26 cellular contexts compared by ENCODE assay signal in the genomic region with DNA sequence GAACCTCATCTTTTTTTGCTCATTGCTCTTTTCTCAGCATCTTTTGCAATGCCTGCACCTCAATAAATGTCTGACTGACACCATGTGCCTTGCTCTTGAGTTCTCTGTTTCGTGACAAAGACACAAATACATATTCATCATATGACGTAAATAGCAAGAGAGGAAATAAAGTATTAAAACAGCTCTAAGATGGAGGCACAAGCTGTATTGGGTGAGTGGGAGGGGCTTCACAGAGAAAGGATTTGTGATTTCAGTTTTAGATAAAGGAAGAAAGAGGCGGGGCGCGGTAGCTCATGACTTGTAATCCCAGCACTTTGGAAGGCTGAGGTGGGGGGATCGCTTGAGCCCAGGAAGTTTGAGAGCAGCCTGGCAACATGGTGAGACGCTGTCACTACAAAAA. TPM values are rescaled to one million over a fixed set of nuclear protein-coding genes. Genes with fewer than 3 reads are reported as not detected.
DNase-seq lines count a peak whose midpoint lies in the region; ATAC-seq, FAIRE-seq and TF ChIP-seq lines count a peak whose summit lies in the region.
"Had no signal": no experiment of that assay in that cellular context is flagged by ENCODE, and none has a peak within 500 bp of the region (broad histone marks: within the 10 kb centered on the region; RNA-seq: fewer than 3 reads in every experiment).

No MANE protein-coding gene starts in this region.

- no peak overlapping the region for H2AFZ ChIP-seq in GM23338
- no peak overlapping the region for H2AFZ ChIP-seq in trophoblast cell (ENCODE audit: insufficient read depth, low read length, poor library complexity)

- no peak overlapping the region for H3K4me2 ChIP-seq in GM23338
- no peak overlapping the region for H3K4me2 ChIP-seq in trophoblast cell (ENCODE audit: low read length)

- H4K91ac ChIP-seq in trophoblast cell (ENCODE audit: low read depth, low read length): no peak overlapping the region

- no peaks in the 10 kb centered on the region for H3K27me3 ChIP-seq in GM23338 (ENCODE audit: insufficient read depth)
- no peaks in the 10 kb centered on the region for H3K27me3 ChIP-seq in trophoblast cell (ENCODE audit: insufficient read depth, low read length)

- no peak overlapping the region for H4K8ac ChIP-seq in trophoblast cell (ENCODE audit: low read depth, low read length)

- no peaks in the 10 kb centered on the region for H3K27me3 Mint-ChIP-seq in activated T-cell treated with anti-CD3 and anti-CD28 coated beads, Interleukin-2, amount 50 U/mL, for 24 hours
- no peaks in the 10 kb centered on the region for H3K27me3 Mint-ChIP-seq in activated T-cell treated with anti-CD3 and anti-CD28 coated beads, Interleukin-2, amount 50 U/mL, for 72 hours (ENCODE audit: low read depth)
- peaks cover 10% of the 10 kb centered on the region for H3K27me3 Mint-ChIP-seq in GM23338 (ENCODE audit: insufficient read depth, low read depth, poor library complexity)
- H3K27me3 Mint-ChIP-seq in activated T-helper 17 cell treated with anti-CD3 and anti-CD28 coated beads, Interleukin-2, amount 50 U/mL, for 72 hours: no peaks in the 10 kb centered on the region
- H3K27me3 Mint-ChIP-seq in neural crest cell (ENCODE audit: low read depth): no peaks in the 10 kb centered on the region
- H3K27me3 Mint-ChIP-seq: CD8-positive, alpha-beta memory T cell had no signal

- H3K4ac ChIP-seq in trophoblast cell (ENCODE audit: low read depth, low read length): no peak overlapping the region

- no peak overlapping the region for H2BK5ac ChIP-seq in trophoblast cell (ENCODE audit: low read depth, low read length, poor library complexity)

- H3K9me2 ChIP-seq in GM23338 (ENCODE audit: insufficient read depth): no peaks in the 10 kb centered on the region

- ATAC-seq in activated T-cell treated with anti-CD3 and anti-CD28 coated beads, Interleukin-2, amount 50 U/mL, for 72 hours (replicated peaks in 1 of 2): no peak
- ATAC-seq in GM23338: no peak
- ATAC-seq in activated T-helper 17 cell treated with anti-CD3 and anti-CD28 coated beads, Interleukin-2, amount 50 U/mL, for 72 hours (replicated peaks): no peak
- ATAC-seq: Right ventricle myocardium inferior had no signal

- H4K20me1 ChIP-seq in GM23338 (replicated peaks; ENCODE audit: insufficient read depth): peaks cover 10% of the 10 kb centered on the region; the same call in 1 of the 2 replicates

- H3K9me3 ChIP-seq in trophoblast cell (ENCODE audit: insufficient read depth, low read depth, low read length): no peaks in the 10 kb centered on the region

- no peak overlapping the region for H3K18ac ChIP-seq in trophoblast cell (ENCODE audit: low read length)

- DNase-seq in activated T-cell treated with anti-CD3 and anti-CD28 coated beads, Interleukin-2, amount 50 U/mL, for 24 hours: no peak
- no peak for DNase-seq in activated T-cell treated with anti-CD3 and anti-CD28 coated beads, Interleukin-2, amount 50 U/mL, for 72 hours
- DNase-seq in GM23338 (ENCODE audit: low spot score) (no peak), neural crest cell (ENCODE audit: low read depth, low spot score) (no peak), NCI-H774 (lab: John Stamatoyannopoulos, UW) (no peak), trophoblast cell (no peak), GM12892 (ENCODE audit: insufficient read length) (no peak)
- DNase-seq: Calu3; CD8-positive, alpha-beta memory T cell; DMS153; HCEC 1CT; MM.1S; NCI-H1048; NCI-H1417 treated with DMSO at 0.1 percent for 48 hours; NCI-H187; NCI-H2107 had no signal

- peaks cover 19% of the 10 kb centered on the region for H3K79me2 ChIP-seq in GM23338 (replicated peaks; ENCODE audit: insufficient read depth)
- peaks cover 7% of the 10 kb centered on the region for H3K79me2 ChIP-seq in trophoblast cell (ENCODE audit: control insufficient read depth, insufficient read depth, low read length, poor library complexity)

- TF ChIP-seq CTCF in GM23338 (conservative IDR thresholded peaks at IDR 0.05; ENCODE audit: low read depth in 2 of 2): no peak
- no peak for TF ChIP-seq CTCF in neural crest cell (conservative IDR thresholded peaks at IDR 0.05)

- H3K14ac ChIP-seq in trophoblast cell (ENCODE audit: low read length): no peak overlapping the region

- FAIRE-seq in GM12892 (lab: Jason Lieb, UNC): no peak
- FAIRE-seq: GM12891, RCC 7860 had no signal

- H2BK120ac ChIP-seq in trophoblast cell (ENCODE audit: insufficient read depth, low read length, poor library complexity): no peak overlapping the region

- H3K9ac ChIP-seq in trophoblast cell (ENCODE audit: low read length): no peak overlapping the region

- H3K9me3 Mint-ChIP-seq in activated T-cell treated with anti-CD3 and anti-CD28 coated beads, Interleukin-2, amount 50 U/mL, for 24 hours: no peaks in the 10 kb centered on the region
- no peaks in the 10 kb centered on the region for H3K9me3 Mint-ChIP-seq in activated T-cell treated with anti-CD3 and anti-CD28 coated beads, Interleukin-2, amount 50 U/mL, for 72 hours
- H3K9me3 Mint-ChIP-seq in GM23338 (no peaks in the 10 kb centered on the region), neural crest cell (no peaks in the 10 kb centered on the region)
- no peaks in the 10 kb centered on the region for H3K9me3 Mint-ChIP-seq in activated T-helper 17 cell treated with anti-CD3 and anti-CD28 coated beads, Interleukin-2, amount 50 U/mL, for 72 hours
- H3K9me3 Mint-ChIP-seq: CD8-positive, alpha-beta memory T cell had no signal

- H3F3A ChIP-seq in GM23338 (replicated peaks; ENCODE audit: low read depth): peaks cover 17% of the 10 kb centered on the region; the same call in 1 of the 2 replicates

- H3K36me3 ChIP-seq in GM23338 (ENCODE audit: insufficient read depth): peaks cover 50% of the 10 kb centered on the region
- peaks cover 38 to 48% of the 10 kb centered on the region in 2 experiments for H3K36me3 ChIP-seq in trophoblast cell (ENCODE audit: control insufficient read depth in 1 of 2, insufficient read depth in 2 of 2, low read length in 2 of 2)

- no CpG with 5 or more reads among the region's 7 CpGs for WGBS in trophoblast cell (ENCODE audit: extremely low coverage, insufficient coverage, insufficient read length)

- peak overlapping the region; percentile 15 for H3K4me3 Mint-ChIP-seq in activated T-cell treated with anti-CD3 and anti-CD28 coated beads, Interleukin-2, amount 50 U/mL, for 24 hours
- H3K4me3 Mint-ChIP-seq in activated T-cell treated with anti-CD3 and anti-CD28 coated beads, Interleukin-2, amount 50 U/mL, for 72 hours: no peak overlapping the region
- peak overlapping the region; percentile 3; the same call in 1 of the 3 replicates for H3K4me3 Mint-ChIP-seq in GM23338
- no peak overlapping the region for H3K4me3 Mint-ChIP-seq in activated T-helper 17 cell treated with anti-CD3 and anti-CD28 coated beads, Interleukin-2, amount 50 U/mL, for 72 hours
- H3K4me3 Mint-ChIP-seq in neural crest cell: peak overlapping the region; percentile 28

- peaks cover 5% of the 10 kb centered on the region for H3K79me1 ChIP-seq in trophoblast cell (ENCODE audit: low read length)

- peak overlapping the region; percentile 55 for H3K27ac Mint-ChIP-seq in activated T-cell treated with anti-CD3 and anti-CD28 coated beads, Interleukin-2, amount 50 U/mL, for 24 hours
- no peak overlapping the region for H3K27ac Mint-ChIP-seq in activated T-cell treated with anti-CD3 and anti-CD28 coated beads, Interleukin-2, amount 50 U/mL, for 72 hours
- no peak overlapping the region; the same call in 1 of the 2 replicates for H3K27ac Mint-ChIP-seq in GM23338
- peak overlapping the region; percentile 27 for H3K27ac Mint-ChIP-seq in activated T-helper 17 cell treated with anti-CD3 and anti-CD28 coated beads, Interleukin-2, amount 50 U/mL, for 72 hours
- H3K27ac Mint-ChIP-seq in neural crest cell (ENCODE audit: unreplicated experiment): no peak overlapping the region
- H3K27ac Mint-ChIP-seq: CD8-positive, alpha-beta memory T cell had no signal

- no peak overlapping the region for H2BK12ac ChIP-seq in trophoblast cell (ENCODE audit: low read length)

- no peak overlapping the region for H4K12ac ChIP-seq in trophoblast cell (ENCODE audit: low read depth, low read length)

- H3K23ac ChIP-seq in trophoblast cell (ENCODE audit: low read length): no peak overlapping the region

- H3K4me3 ChIP-seq in GM23338 (no peak overlapping the region), trophoblast cell (ENCODE audit: low read depth, low read length) (no peak overlapping the region)

- TF ChIP-seq POLR2A in GM12892 (IDR thresholded peaks at IDR 0.05; ENCODE audit: low read depth, low read length): no peak

- H3K36me3 Mint-ChIP-seq in activated T-cell treated with anti-CD3 and anti-CD28 coated beads, Interleukin-2, amount 50 U/mL, for 24 hours (ENCODE audit: low read depth): peaks cover 97% of the 10 kb centered on the region
- H3K36me3 Mint-ChIP-seq in activated T-cell treated with anti-CD3 and anti-CD28 coated beads, Interleukin-2, amount 50 U/mL, for 72 hours (ENCODE audit: insufficient read depth in 2 of 2): peaks cover 18 to 52% of the 10 kb centered on the region in 2 donors
- peaks cover 92% of the 10 kb centered on the region for H3K36me3 Mint-ChIP-seq in GM23338 (ENCODE audit: low read depth)
- H3K36me3 Mint-ChIP-seq in activated T-helper 17 cell treated with anti-CD3 and anti-CD28 coated beads, Interleukin-2, amount 50 U/mL, for 72 hours (ENCODE audit: low read depth): peaks cover 96% of the 10 kb centered on the region
- peaks cover 34% of the 10 kb centered on the region for H3K36me3 Mint-ChIP-seq in neural crest cell (ENCODE audit: low read depth)

- H2AK5ac ChIP-seq in trophoblast cell (ENCODE audit: low read length): no peak overlapping the region

- H3K4me1 Mint-ChIP-seq in activated T-cell treated with anti-CD3 and anti-CD28 coated beads, Interleukin-2, amount 50 U/mL, for 24 hours (ENCODE audit: low read depth): peaks cover 44% of the 10 kb centered on the region
- peaks cover 41% of the 10 kb centered on the region for H3K4me1 Mint-ChIP-seq in activated T-cell treated with anti-CD3 and anti-CD28 coated beads, Interleukin-2, amount 50 U/mL, for 72 hours (ENCODE audit: low read depth)
- H3K4me1 Mint-ChIP-seq in GM23338: peaks cover 25% of the 10 kb centered on the region
- H3K4me1 Mint-ChIP-seq in activated T-helper 17 cell treated with anti-CD3 and anti-CD28 coated beads, Interleukin-2, amount 50 U/mL, for 72 hours: peaks cover 13% of the 10 kb centered on the region
- peaks cover 25% of the 10 kb centered on the region for H3K4me1 Mint-ChIP-seq in neural crest cell

- H3K4me1 ChIP-seq in GM23338 (ENCODE audit: insufficient read depth) (peaks cover 10% of the 10 kb centered on the region; the same call in 1 of the 2 replicates), trophoblast cell (ENCODE audit: control insufficient read depth in 1 of 2, insufficient read depth in 2 of 2, low read length in 2 of 2) (peaks cover 4 to 8% of the 10 kb centered on the region in 2 experiments)

- H3K27ac ChIP-seq in GM23338 (ENCODE audit: low read depth) (peak overlapping the region; percentile 42; the same call in 1 of the 2 replicates), trophoblast cell (ENCODE audit: low read depth, low read length) (no peak overlapping the region)
- H3K27ac ChIP-seq: C4-2B had no signal

RNA-seq across cellular contexts. Expression of gene CAD, which starts 2.9 kb away (rescaled TPM):
- 10 to 100 TPM; 53.6 to 64.5 TPM for total RNA-seq in activated T-cell treated with anti-CD3 and anti-CD28 coated beads, Interleukin-2, amount 50 U/mL, for 72 hours
- 126 and 147 TPM in 2 replicates for total RNA-seq in GM23338 (2014; rRNA removed; shearing (Covaris generic))
- 38.1 and 39.2 TPM in 2 replicates for polyA plus RNA-seq in GM23338 (2016; fragmentation: Nextera tagmentation; extraction: Ambion mirVana)
- 100 to 1,000 TPM in 1 of 2 donors, 10 to 100 TPM in 1; 54.0 to 106 TPM for total RNA-seq in activated T-helper 17 cell treated with anti-CD3 and anti-CD28 coated beads, Interleukin-2, amount 50 U/mL, for 72 hours
- total RNA-seq in neural crest cell: 117 and 127 TPM in 2 replicates
- 14.7 and 15.5 TPM in 2 replicates for polyA plus RNA-seq in trophoblast cell (2013)
- polyA plus RNA-seq in GM12892 (2012; ENCODE audit: missing spikeins): 32.7 TPM

RNA-seq across cellular contexts. Expression of gene SLC5A6, which starts 8.0 kb away (rescaled TPM):
- total RNA-seq in activated T-cell treated with anti-CD3 and anti-CD28 coated beads, Interleukin-2, amount 50 U/mL, for 72 hours: 10 to 100 TPM; 38.8 to 39.2 TPM
- 138 and 153 TPM in 2 replicates for total RNA-seq in GM23338 (2014; rRNA removed; shearing (Covaris generic))
- 41.0 and 44.3 TPM in 2 replicates for polyA plus RNA-seq in GM23338 (2016; fragmentation: Nextera tagmentation; extraction: Ambion mirVana)
- total RNA-seq in activated T-helper 17 cell treated with anti-CD3 and anti-CD28 coated beads, Interleukin-2, amount 50 U/mL, for 72 hours: 10 to 100 TPM; 33.8 to 72.0 TPM
- 129 and 140 TPM in 2 replicates for total RNA-seq in neural crest cell
- 152 and 161 TPM in 2 replicates for polyA plus RNA-seq in trophoblast cell (2013)
- 32.4 TPM for polyA plus RNA-seq in GM12892 (2012; ENCODE audit: missing spikeins)

RNA-seq across cellular contexts. Expression of gene ATRAID, which starts 8.2 kb away (rescaled TPM):
- 10 to 100 TPM; 80.5 to 87.3 TPM for total RNA-seq in activated T-cell treated with anti-CD3 and anti-CD28 coated beads, Interleukin-2, amount 50 U/mL, for 72 hours
- total RNA-seq in GM23338 (2014; rRNA removed; shearing (Covaris generic)): 98.3 and 129 TPM in 2 replicates
- polyA plus RNA-seq in GM23338 (2016; fragmentation: Nextera tagmentation; extraction: Ambion mirVana): 154 and 164 TPM in 2 replicates
- total RNA-seq in activated T-helper 17 cell treated with anti-CD3 and anti-CD28 coated beads, Interleukin-2, amount 50 U/mL, for 72 hours: 10 to 100 TPM; 45.9 to 59.2 TPM
- total RNA-seq in neural crest cell: 86.3 and 86.6 TPM in 2 replicates
- 107 and 115 TPM in 2 replicates for polyA plus RNA-seq in trophoblast cell (2013)
- polyA plus RNA-seq in GM12892 (2012; ENCODE audit: missing spikeins): 101 TPM

RNA-seq across cellular contexts. Expression of gene SLC30A3, which starts 42.8 kb away (rescaled TPM):
- 1 to 10 TPM; 1.5 to 2.3 TPM for total RNA-seq in activated T-cell treated with anti-CD3 and anti-CD28 coated beads, Interleukin-2, amount 50 U/mL, for 72 hours
- total RNA-seq in GM23338 (2014; rRNA removed; shearing (Covaris generic)): 5.1 and 8.3 TPM in 2 replicates
- 4.1 and 6.0 TPM in 2 replicates for polyA plus RNA-seq in GM23338 (2016; fragmentation: Nextera tagmentation; extraction: Ambion mirVana)
- total RNA-seq in activated T-helper 17 cell treated with anti-CD3 and anti-CD28 coated beads, Interleukin-2, amount 50 U/mL, for 72 hours: under 1 TPM in 1 of 2 donors, not detected in 1; 0.50 TPM
- 0.48 and 0.93 TPM in 2 replicates for total RNA-seq in neural crest cell
- 3.3 and 4.0 TPM in 2 replicates for polyA plus RNA-seq in trophoblast cell (2013)
- not detected for polyA plus RNA-seq in GM12892 (2012; ENCODE audit: missing spikeins)
- total RNA-seq: Calu3 had no signal
- polyA plus RNA-seq: CD8-positive, alpha-beta memory T cell had no signal

RNA-seq across cellular contexts. Expression of gene DNAJC5G, which starts 55.1 kb away (rescaled TPM):
- under 1 TPM in 1 of 2 donors, not detected in 1; 0.31 TPM for total RNA-seq in activated T-cell treated with anti-CD3 and anti-CD28 coated beads, Interleukin-2, amount 50 U/mL, for 72 hours
- 0.39 and 0.59 TPM in 2 replicates for total RNA-seq in GM23338 (2014; rRNA removed; shearing (Covaris generic))
- polyA plus RNA-seq in GM23338 (2016; fragmentation: Nextera tagmentation; extraction: Ambion mirVana): not detected in 2 replicates
- not detected for total RNA-seq in activated T-helper 17 cell treated with anti-CD3 and anti-CD28 coated beads, Interleukin-2, amount 50 U/mL, for 72 hours
- not detected in 2 replicates for total RNA-seq in neural crest cell
- polyA plus RNA-seq in trophoblast cell (2013): not detected in 2 replicates
- not detected for polyA plus RNA-seq in GM12892 (2012; ENCODE audit: missing spikeins)
- total RNA-seq: A172; Calu3; CD8-positive, alpha-beta memory T cell; G401; LHCN-M2; NCI-H460; SK-MEL-5 had no signal
- polyA plus RNA-seq: CD8-positive, alpha-beta memory T cell had no signal

Comparison
In these comparisons a context has a peak if more than half of its experiments do, and no peak if none do; other contexts are left out.
1. H3K27ac Mint-ChIP-seq: peak in activated T-cell treated with anti-CD3 and anti-CD28 coated beads, Interleukin-2, amount 50 U/mL, for 24 hours (single experiment) and activated T-helper 17 cell treated with anti-CD3 and anti-CD28 coated beads, Interleukin-2, amount 50 U/mL, for 72 hours (single experiment); none in activated T-cell treated with anti-CD3 and anti-CD28 coated beads, Interleukin-2, amount 50 U/mL, for 72 hours (single experiment), GM23338 (single experiment) and neural crest cell (single experiment).
2. H3K4me3 Mint-ChIP-seq: peak in activated T-cell treated with anti-CD3 and anti-CD28 coated beads, Interleukin-2, amount 50 U/mL, for 24 hours (single experiment), GM23338 (single experiment) and neural crest cell (single experiment); none in activated T-cell treated with anti-CD3 and anti-CD28 coated beads, Interleukin-2, amount 50 U/mL, for 72 hours (0 of 2) and activated T-helper 17 cell treated with anti-CD3 and anti-CD28 coated beads, Interleukin-2, amount 50 U/mL, for 72 hours (single experiment).